In genomic region chr18:13726228-13726971, GRCh38 we compare ENCODE assay signal across 7 cellular contexts. TPM values are rescaled to one million over a fixed set of nuclear protein-coding genes. Genes with fewer than 3 reads are reported as not detected.
DNase-seq lines count a peak whose midpoint lies in the region; ATAC-seq, FAIRE-seq and TF ChIP-seq lines count a peak whose summit lies in the region.

A gene with protein sequence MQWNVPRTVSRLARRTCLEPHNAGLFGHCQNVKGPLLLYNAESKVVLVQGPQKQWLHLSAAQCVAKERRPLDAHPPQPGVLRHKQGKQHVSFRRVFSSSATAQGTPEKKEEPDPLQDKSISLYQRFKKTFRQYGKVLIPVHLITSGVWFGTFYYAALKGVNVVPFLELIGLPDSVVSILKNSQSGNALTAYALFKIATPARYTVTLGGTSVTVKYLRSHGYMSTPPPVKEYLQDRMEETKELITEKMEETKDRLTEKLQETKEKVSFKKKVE (minus strand): TSS chr18:13726558. CDS start chr18:13682077, 44,481 bp downstream.
Gene RNMT, plus strand, starts transcription at chr18:13726673. Its CDS starts 4,845 bp downstream, at chr18:13731518.

- FAIRE-seq in GM18507 (lab: Jason Lieb, UNC) = peak; percentile 98

- ATAC-seq in HG02981 (IDR thresholded peaks at IDR 0.05; ENCODE audit: unreplicated experiment) = peak; percentile 91

- peaks cover 21% of the 10 kb centered on the region for H4K20me1 ChIP-seq in hepatocyte (ENCODE audit: insufficient read depth, poor library complexity, severe bottlenecking)

- no peaks in the 10 kb centered on the region for H3K9me2 ChIP-seq in hepatocyte (replicated peaks; ENCODE audit: insufficient read depth)

- H3K27me3 ChIP-seq in hepatocyte = no peaks in the 10 kb centered on the region

- TF ChIP-seq CTCF in hepatocyte (IDR thresholded peaks at IDR 0.05; ENCODE audit: poor library complexity) = peak; percentile 20

- peak within 1 kb of the TSS; percentile 99 for H3K27ac ChIP-seq in hepatocyte

- DNase-seq in GM18507 (ENCODE audit: extremely low spot score, insufficient read length, low read depth) (peak; percentile 80), NCI-H2029 treated with DMSO at 0.1 percent for 48 hours (lab: John Stamatoyannopoulos, UW) (peak; percentile 67), T-helper 9 cell (peak; percentile 92), astrocyte of the hippocampus (ENCODE audit: low read depth, low spot score) (peak; percentile 99), hepatocyte (ENCODE audit: low spot score) (peak; percentile 98), renal cortical epithelial cell (ENCODE audit: low read depth) (peak; percentile 87)

- H3K79me2 ChIP-seq in hepatocyte = peaks cover 88% of the 10 kb centered on the region

- H3K4me2 ChIP-seq in hepatocyte = peak within 1 kb of the TSS; percentile 79

- no peaks in the 10 kb centered on the region for H3K36me3 ChIP-seq in hepatocyte (replicated peaks; ENCODE audit: insufficient read depth, low read depth)

- no peaks in the 10 kb centered on the region for H3K9me3 ChIP-seq in hepatocyte (ENCODE audit: low read depth)

- 1% methylated on average over 53 of the region's 77 CpGs for WGBS in hepatocyte (ENCODE audit: low lambda C conversion rate, missing lambda C conversion rate)

- H2AFZ ChIP-seq in hepatocyte = peak within 1 kb of the TSS; percentile 67

- peak within 1 kb of the TSS; percentile 79 for H3K4me3 ChIP-seq in hepatocyte

- H3K4me1 ChIP-seq in hepatocyte (ENCODE audit: insufficient read depth) = peaks cover 5% of the 10 kb centered on the region

RNA-seq across cellular contexts. Expression of the first gene that starts in this region (rescaled TPM):
- total RNA-seq in hepatocyte (20.6 and 25.0 TPM in 2 replicates), renal cortical epithelial cell (33.5 and 47.6 TPM in 2 replicates)
- 12.1 and 13.9 TPM in 2 replicates for polyA plus RNA-seq in hepatocyte

RNA-seq across cellular contexts. Expression of gene RNMT, which starts in this region (rescaled TPM):
- total RNA-seq in hepatocyte = 36.1 and 40.4 TPM in 2 replicates
- polyA plus RNA-seq in hepatocyte = 34.5 and 38.6 TPM in 2 replicates
- total RNA-seq in renal cortical epithelial cell = 47.9 and 48.3 TPM in 2 replicates

Comparison
In these comparisons a context has a peak if more than half of its experiments do, and no peak if none do; other contexts are left out.
1. Peak in every context shown above with its lines: DNase-seq, ATAC-seq, H3K4me3 ChIP-seq and H3K27ac ChIP-seq.